In genomic region chr11:43988040-43988793, GRCh38 we compare ENCODE assay signal across 1 cellular context.
TF ChIP-seq lines count a peak whose summit lies in the region.

No MANE protein-coding gene starts in this region.

TF ChIP-seq in K562, 482 proteins besides CTCF, POLR2A, EP300 and RAD21:
- TF ChIP-seq BCLAF1 (IDR thresholded peaks at IDR 0.05; ENCODE audit: borderline replicate concordance in 1 of 2, control insufficient read depth in 1 of 2, low read depth in 2 of 2, low read length in 1 of 2) (no peak), CTCFL (IDR thresholded peaks at IDR 0.05; ENCODE audit: borderline replicate concordance, insufficient read depth, low read depth, low read length, poor library complexity, severe bottlenecking) (peak; percentile 83), MGA (IDR thresholded peaks at IDR 0.05) (peak; percentile 31; the same call in 1 of the 2 replicates), IRF9 (tag; IDR thresholded peaks at IDR 0.05) (peak; percentile 57; the same call in 1 of the 2 replicates), NFE2L1 (tag; IDR thresholded peaks at IDR 0.05; ENCODE audit: borderline replicate concordance, low read depth) (no peak), CEBPB (tag; IDR thresholded peaks at IDR 0.05) (peak; percentile 17; the same call in 1 of the 2 replicates), CEBPG (CRISPR knock-in tag; IDR thresholded peaks at IDR 0.05) (no peak), CEBPG (tag; conservative IDR thresholded peaks at IDR 0.05 in 1 of 2, IDR thresholded peaks at IDR 0.05 in 1 of 2) (peak in 1 of 2 experiments; percentile 28; a peak in 1 of 4 replicates), ATF3 (IDR thresholded peaks at IDR 0.05) (peak; percentile 74), ATF3 (CRISPR knock-in tag; conservative IDR thresholded peaks at IDR 0.05) (no peak), L3MBTL2 (IDR thresholded peaks at IDR 0.05) (peak; percentile 48; the same call in 1 of the 2 replicates), MAFG (tag; conservative IDR thresholded peaks at IDR 0.05) (no peak), VEZF1 (CRISPR knock-in tag; IDR thresholded peaks at IDR 0.05) (0 out of 2 replicates have a peak, but pooled peaks have one; percentile 3), ZNF696 (CRISPR knock-in tag; conservative IDR thresholded peaks at IDR 0.05) (no peak), RERE (CRISPR knock-in tag; IDR thresholded peaks at IDR 0.05; ENCODE audit: borderline replicate concordance) (0 out of 2 replicates have a peak, but pooled peaks have one; percentile 33)
